9 cellular contexts compared by ENCODE assay signal in the genomic region with DNA sequence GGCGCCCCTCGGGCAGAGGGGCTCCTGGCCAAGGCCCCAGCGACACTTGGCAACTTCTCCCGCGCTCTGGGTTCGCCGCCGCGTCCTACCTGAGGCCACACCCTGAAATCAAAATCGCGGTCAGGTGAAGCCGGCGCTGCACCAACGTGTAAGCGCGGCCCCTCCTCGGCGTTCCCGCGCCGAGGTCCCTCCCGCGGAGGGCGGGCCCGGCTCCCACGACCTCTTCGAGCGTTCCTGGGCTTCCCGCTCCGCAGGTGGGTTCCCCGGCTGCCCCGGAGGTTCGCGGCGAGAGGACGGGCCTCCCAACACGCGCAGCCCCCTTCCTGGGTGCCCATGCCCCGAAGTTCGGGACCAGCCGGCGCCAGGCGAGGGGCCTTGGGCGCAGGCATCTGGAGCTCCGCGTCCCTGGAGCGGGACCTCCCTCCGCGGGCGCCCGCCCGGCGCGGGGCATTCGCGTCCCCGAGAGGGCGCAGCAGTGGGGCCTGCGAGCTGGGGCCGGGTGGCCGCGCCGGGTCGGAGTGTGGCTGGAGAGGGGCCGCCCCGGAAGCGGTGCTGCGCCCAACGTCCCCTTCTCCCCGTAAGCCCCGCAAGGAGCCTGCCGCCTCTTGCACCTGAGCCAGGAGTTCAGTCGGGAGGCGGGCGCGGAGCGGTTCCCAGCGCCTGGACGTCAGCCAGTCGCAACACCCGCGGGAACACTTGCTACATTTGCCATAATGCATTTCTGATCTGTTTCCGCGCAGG. TPM values are rescaled to one million over a fixed set of nuclear protein-coding genes. Genes with fewer than 3 reads are reported as not detected.
DNase-seq lines count a peak whose midpoint lies in the region; ATAC-seq, FAIRE-seq and TF ChIP-seq lines count a peak whose summit lies in the region.
"Had no signal": no experiment of that assay in that cellular context is flagged by ENCODE, and none has a peak within 500 bp of the region (broad histone marks: within the 10 kb centered on the region; RNA-seq: fewer than 3 reads in every experiment).

No MANE protein-coding gene starts in this region.

- H3K36me3 Mint-ChIP-seq in astrocyte (ENCODE audit: low read depth, unreplicated experiment): no peaks in the 10 kb centered on the region
- no peaks in the 10 kb centered on the region for H3K36me3 Mint-ChIP-seq in stimulated activated memory B cell treated with anti-CD40 and anti-IgM and Interleukin-4, amounts not matched to agents 10 μg/mL and 1 μg/mL and 100 μg/mL, for 72 hours

- no peaks in the 10 kb centered on the region for H3K79me2 ChIP-seq in astrocyte (ENCODE audit: insufficient read depth, low read length)

- peak overlapping the region; percentile 43 for H3K4me3 ChIP-seq in astrocyte (ENCODE audit: insufficient read depth, low read depth, low read length)

- H2AFZ ChIP-seq in astrocyte (ENCODE audit: low read depth, low read length): peak overlapping the region; percentile 43

- H3K27ac Mint-ChIP-seq in astrocyte (ENCODE audit: unreplicated experiment): no peak overlapping the region
- H3K27ac Mint-ChIP-seq in stimulated activated memory B cell treated with anti-CD40 and anti-IgM and Interleukin-4, amounts not matched to agents 10 μg/mL and 1 μg/mL and 100 μg/mL, for 72 hours: peak overlapping the region; percentile 61

- peak; percentile 62 for ATAC-seq in stimulated activated memory B cell treated with anti-CD40 and anti-IgM and Interleukin-4, amounts not matched to agents 10 μg/mL and 1 μg/mL and 100 μg/mL, for 72 hours
- no peak for ATAC-seq in HG02678 (IDR thresholded peaks at IDR 0.05; ENCODE audit: unreplicated experiment)
- ATAC-seq in HG02973 (IDR thresholded peaks at IDR 0.05; ENCODE audit: unreplicated experiment): no peak

- H3K4me1 ChIP-seq in astrocyte (ENCODE audit: insufficient read depth, low read length): peaks cover 36% of the 10 kb centered on the region

- no peak overlapping the region for H3K4me3 Mint-ChIP-seq in astrocyte (ENCODE audit: unreplicated experiment)
- H3K4me3 Mint-ChIP-seq in stimulated activated memory B cell treated with anti-CD40 and anti-IgM and Interleukin-4, amounts not matched to agents 10 μg/mL and 1 μg/mL and 100 μg/mL, for 72 hours: peak overlapping the region; percentile 75

- FAIRE-seq in astrocyte (lab: Jason Lieb, UNC): no peak

- H3K9ac ChIP-seq in astrocyte (ENCODE audit: low read length): peak overlapping the region; percentile 30
- H3K9ac ChIP-seq: KMS-11 had no signal

- H3K27me3 ChIP-seq in astrocyte (ENCODE audit: insufficient read depth, low read length): peaks cover 31% of the 10 kb centered on the region

- peak overlapping the region; percentile 80 for H3K4me2 ChIP-seq in astrocyte (ENCODE audit: low read length)
- H3K4me2 ChIP-seq: KMS-11 had no signal

- H3K27me3 Mint-ChIP-seq in astrocyte (ENCODE audit: low read depth, unreplicated experiment): peaks cover 38% of the 10 kb centered on the region
- H3K27me3 Mint-ChIP-seq in stimulated activated memory B cell treated with anti-CD40 and anti-IgM and Interleukin-4, amounts not matched to agents 10 μg/mL and 1 μg/mL and 100 μg/mL, for 72 hours: peaks cover 39% of the 10 kb centered on the region

- no peak for TF ChIP-seq CTCF in astrocyte (IDR thresholded peaks at IDR 0.05; ENCODE audit: insufficient read depth, low read depth, low read length)

- no peaks in the 10 kb centered on the region for H3K9me3 ChIP-seq in astrocyte (ENCODE audit: insufficient read depth, low read depth, low read length)

- DNase-seq in DMS53 treated with DMSO at 0.1 percent for 48 hours (lab: John Stamatoyannopoulos, UW; ENCODE audit: unreplicated experiment): peak; percentile 18
- DNase-seq in LoVo (ENCODE audit: low spot score): peak; percentile 77
- DNase-seq in astrocyte (ENCODE audit: low read depth): no peak
- DNase-seq in iris pigment epithelial cell (ENCODE audit: low read depth): peak; percentile 15
- DNase-seq in effector CD8-positive, alpha-beta T cell (lab: John Stamatoyannopoulos, UW): no peak

- H3K9me3 Mint-ChIP-seq in astrocyte (ENCODE audit: unreplicated experiment): no peaks in the 10 kb centered on the region
- H3K9me3 Mint-ChIP-seq in stimulated activated memory B cell treated with anti-CD40 and anti-IgM and Interleukin-4, amounts not matched to agents 10 μg/mL and 1 μg/mL and 100 μg/mL, for 72 hours: no peaks in the 10 kb centered on the region

- H3K36me3 ChIP-seq in astrocyte (ENCODE audit: insufficient read depth, low read length): no peaks in the 10 kb centered on the region

- peaks cover 24% of the 10 kb centered on the region for H3K4me1 Mint-ChIP-seq in astrocyte (ENCODE audit: low read depth, unreplicated experiment)
- H3K4me1 Mint-ChIP-seq in stimulated activated memory B cell treated with anti-CD40 and anti-IgM and Interleukin-4, amounts not matched to agents 10 μg/mL and 1 μg/mL and 100 μg/mL, for 72 hours: peaks cover 10% of the 10 kb centered on the region

- H3K27ac ChIP-seq in astrocyte (ENCODE audit: low read depth, low read length): no peak overlapping the region
- H3K27ac ChIP-seq: KMS-11 had no signal

- H4K20me1 ChIP-seq in astrocyte (ENCODE audit: insufficient read depth, low read length): no peaks in the 10 kb centered on the region

RNA-seq across cellular contexts. Expression of a gene that starts 13.7 kb away (rescaled TPM):
- total RNA-seq in astrocyte: 0.38 and 1.1 TPM in 2 replicates

RNA-seq across cellular contexts. Expression of a gene that starts 30.3 kb away (rescaled TPM):
- total RNA-seq in astrocyte: not detected in 2 replicates

RNA-seq across cellular contexts. Expression of a gene that starts 55.1 kb away (rescaled TPM):
- 1.7 and 3.7 TPM in 2 replicates for total RNA-seq in astrocyte

Comparison
In these comparisons a context has a peak if more than half of its experiments do, and no peak if none do; other contexts are left out.
1. DNase-seq: peak in DMS53 treated with DMSO at 0.1 percent for 48 hours (single experiment), LoVo (single experiment) and iris pigment epithelial cell (single experiment); none in astrocyte (single experiment) and effector CD8-positive, alpha-beta T cell (single experiment).